In the genomic region with DNA sequence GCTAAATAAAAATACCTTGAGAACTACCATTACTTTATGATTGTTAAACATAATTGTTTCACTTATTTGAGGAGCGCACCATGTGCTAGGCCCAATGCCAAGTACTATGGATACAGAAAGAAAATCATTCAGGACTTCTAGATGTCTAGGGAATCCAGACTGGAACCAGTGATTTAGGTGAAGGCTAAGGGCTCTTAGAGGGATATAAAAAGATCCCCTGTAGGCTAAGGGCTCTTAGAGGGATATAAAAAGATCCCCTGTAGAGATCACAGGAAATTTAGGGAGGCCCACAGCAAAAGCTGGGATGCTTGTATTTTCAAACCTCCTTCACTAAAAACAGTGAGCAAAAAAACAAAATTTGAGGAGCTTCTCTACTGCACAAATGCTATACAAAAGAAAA, we compare ENCODE assay signal across 24 cellular contexts.
"Had no signal": no experiment of that assay in that cellular context is flagged by ENCODE, and none has a peak within 500 bp of the region (broad histone marks: within the 10 kb centered on the region; RNA-seq: fewer than 3 reads in every experiment).

No MANE protein-coding gene starts in this region.

- ATAC-seq: activated naive CD8-positive, alpha-beta T cell treated with anti-CD3 and anti-CD28 coated beads, Interleukin-2, amount 50 U/mL, for 24 hours; left lobe of liver; right cardiac atrium had no signal

- H3K27ac Mint-ChIP-seq: activated naive CD4-positive, alpha-beta T cell treated with anti-CD3 and anti-CD28 coated beads, Interleukin-2, amount 10 ng/mL, durations not matched to agents 7 days and 5 days; activated naive CD8-positive, alpha-beta T cell treated with anti-CD3 and anti-CD28 coated beads, Interleukin-2, amount 50 U/mL, for 24 hours; endodermal cell; progenitor cell of endocrine pancreas; stimulated activated naive CD8-positive, alpha-beta T cell treated with anti-CD3 and anti-CD28 coated beads, Interleukin-15, Interleukin-2, amounts not matched to agents 100 ng/mL and 50 ng/mL, for 24 hours had no signal

- H3K27me3 ChIP-seq: tibial nerve, vagina had no signal

- DNase-seq: activated CD4-positive, alpha-beta T cell treated with anti-CD3 and anti-CD28 coated beads for 48 hours; activated CD4-positive, CD25-positive, alpha-beta regulatory T cell; activated CD8-positive, alpha-beta memory T cell treated with anti-CD3 and anti-CD28 coated beads, Interleukin-2, amount 50 U/mL, for 48 hours; activated effector memory CD4-positive, alpha-beta T cell treated with Interleukin-2 at 50 U/mL for 16 hours; activated naive CD4-positive, alpha-beta T cell treated with anti-CD3 and anti-CD28 coated beads, Interleukin-2, amount 10 ng/mL, durations not matched to agents 7 days and 5 days; activated naive CD8-positive, alpha-beta T cell treated with anti-CD3 and anti-CD28 coated beads, Interleukin-2, amount 50 U/mL, for 24 hours; activated T-cell treated with anti-CD3 and anti-CD28 coated beads, Interleukin-2, amount 50 U/mL, for 48 hours; anterior cingulate cortex; central memory CD4-positive, alpha-beta T cell; endodermal cell; foreskin melanocyte; kidney; naive B cell; right cardiac atrium; stimulated activated CD4-positive, alpha-beta T cell treated with anti-CD3 and anti-CD28 coated beads, Interleukin-2, amount 100 ng/mL, for 48 hours; T1000 had no signal

- H3K27me3 Mint-ChIP-seq: activated naive CD4-positive, alpha-beta T cell treated with anti-CD3 and anti-CD28 coated beads, Interleukin-2, amount 10 ng/mL, durations not matched to agents 7 days and 5 days; activated naive CD8-positive, alpha-beta T cell treated with anti-CD3 and anti-CD28 coated beads, Interleukin-2, amount 50 U/mL, for 24 hours; brain; naive B cell; progenitor cell of endocrine pancreas; stimulated activated naive CD8-positive, alpha-beta T cell treated with anti-CD3 and anti-CD28 coated beads, Interleukin-15, Interleukin-2, amounts not matched to agents 100 ng/mL and 50 ng/mL, for 24 hours had no signal

- H3K4me3 ChIP-seq: tibial nerve, vagina had no signal

- H3K9me3 ChIP-seq: tibial nerve, vagina had no signal

- H3K27ac ChIP-seq: epithelial cell of prostate, tibial nerve, vagina had no signal

- H3K4me3 Mint-ChIP-seq: activated naive CD4-positive, alpha-beta T cell treated with anti-CD3 and anti-CD28 coated beads, Interleukin-2, amount 10 ng/mL, durations not matched to agents 7 days and 5 days; activated naive CD8-positive, alpha-beta T cell treated with anti-CD3 and anti-CD28 coated beads, Interleukin-2, amount 50 U/mL, for 24 hours; brain; endodermal cell; naive B cell; neural crest cell; stimulated activated naive CD8-positive, alpha-beta T cell treated with anti-CD3 and anti-CD28 coated beads, Interleukin-15, Interleukin-2, amounts not matched to agents 100 ng/mL and 50 ng/mL, for 24 hours had no signal
